11 cellular contexts compared by ENCODE assay signal in the genomic region with DNA sequence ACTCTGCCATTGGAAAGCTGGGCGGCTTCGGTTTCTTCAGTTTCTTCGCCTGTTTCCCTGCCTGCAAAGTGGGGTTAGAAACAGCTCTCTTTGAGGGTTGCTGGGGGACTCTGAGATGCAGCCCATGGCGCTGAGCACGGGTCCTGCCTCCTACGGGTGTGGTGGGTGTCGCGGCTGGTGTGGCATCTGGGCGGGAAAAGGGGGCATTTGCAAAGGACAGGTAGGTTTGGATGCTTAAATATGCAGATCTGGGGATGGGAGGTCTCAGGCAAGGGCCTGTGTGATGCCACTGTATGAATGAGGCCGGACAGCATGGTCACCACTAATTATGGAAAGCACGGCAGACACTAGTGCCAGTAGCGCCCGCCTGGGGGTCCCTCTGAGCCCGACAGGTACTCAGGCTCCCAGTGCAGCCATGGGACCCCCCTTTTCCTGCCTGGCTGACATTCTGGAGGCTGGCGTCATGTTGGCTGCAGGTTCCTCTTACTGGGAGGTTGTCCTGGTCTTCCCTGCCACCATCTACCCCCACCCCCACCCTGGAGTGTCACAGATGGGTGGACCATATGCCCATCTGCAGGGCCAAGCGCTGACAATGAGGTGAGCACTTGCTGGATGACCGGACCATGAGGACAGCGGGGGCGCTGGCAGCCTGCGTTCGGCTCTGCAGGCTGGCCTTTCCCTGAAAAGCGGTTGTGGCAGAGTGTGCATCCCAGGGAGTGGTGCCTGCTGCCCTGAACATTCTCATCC.
DNase-seq lines count a peak whose midpoint lies in the region; ATAC-seq and TF ChIP-seq lines count a peak whose summit lies in the region.
"Had no signal": no experiment of that assay in that cellular context is flagged by ENCODE, and none has a peak within 500 bp of the region (broad histone marks: within the 10 kb centered on the region; RNA-seq: fewer than 3 reads in every experiment).

No MANE protein-coding gene starts in this region.

- H3K4me1 Mint-ChIP-seq in activated CD4-positive, alpha-beta T cell treated with anti-CD3 and anti-CD28 coated beads, Interleukin-2, amount 10 ng/mL, durations not matched to agents 7 days and 5 days: peaks cover 82% of the 10 kb centered on the region

- H3K4me1 ChIP-seq in Panc1 (ENCODE audit: control insufficient read depth, insufficient read depth, low read length) (peaks cover 95% of the 10 kb centered on the region), fibroblast of lung (ENCODE audit: control insufficient read depth, extremely low read depth, insufficient read depth, low read length) (peaks cover 60% of the 10 kb centered on the region), stomach smooth muscle (ENCODE audit: control insufficient read depth, insufficient read depth, low read length) (peaks cover 92% of the 10 kb centered on the region)

- ATAC-seq in Panc1 (peak; percentile 2; the same call in 1 of the 2 replicates), GM18868 (IDR thresholded peaks at IDR 0.05; ENCODE audit: unreplicated experiment) (no peak)

- no peaks in the 10 kb centered on the region for H3K27me3 ChIP-seq in Panc1 (ENCODE audit: control insufficient read depth, insufficient read depth, low read length)
- H3K27me3 ChIP-seq in fibroblast of lung (ENCODE audit: control insufficient read depth, insufficient read depth, low read length): no peaks in the 10 kb centered on the region
- H3K27me3 ChIP-seq in stomach smooth muscle (ENCODE audit: control insufficient read depth in 1 of 2, insufficient read depth in 2 of 2, low read length in 2 of 2): no peaks in the 10 kb centered on the region
- H3K27me3 ChIP-seq: suprapubic skin had no signal

- peak overlapping the region; percentile 8 for H3K4me2 ChIP-seq in fibroblast of lung (ENCODE audit: extremely low read depth, insufficient read depth, low read length)

- H3K79me2 ChIP-seq in fibroblast of lung (ENCODE audit: control insufficient read depth, insufficient read depth, low read length): peaks cover 97% of the 10 kb centered on the region

- POLR2A ChIA-PET in activated CD4-positive, alpha-beta T cell treated with anti-CD3 and anti-CD28 coated beads, Interleukin-2, amount 10 ng/mL, durations not matched to agents 7 days and 5 days (lab: Charles Lee): no interaction called here
- POLR2A ChIA-PET in Panc1 (lab: Charles Lee): interaction anchor here (0.6 kb wide), 1 partner anchor 32 kb away, joined by 7 read pairs; no protein-coding TSS in a partner anchor

- peak overlapping the region; percentile 80 for H3K27ac Mint-ChIP-seq in activated CD4-positive, alpha-beta T cell treated with anti-CD3 and anti-CD28 coated beads, Interleukin-2, amount 10 ng/mL, durations not matched to agents 7 days and 5 days

- no peaks in the 10 kb centered on the region for H3K9me3 Mint-ChIP-seq in activated CD4-positive, alpha-beta T cell treated with anti-CD3 and anti-CD28 coated beads, Interleukin-2, amount 10 ng/mL, durations not matched to agents 7 days and 5 days

- no peaks in the 10 kb centered on the region for H3K36me3 ChIP-seq in Panc1 (ENCODE audit: control insufficient read depth, insufficient read depth, low read length)
- H3K36me3 ChIP-seq in fibroblast of lung (ENCODE audit: control insufficient read depth, insufficient read depth, low read length): peaks cover 2% of the 10 kb centered on the region
- no peaks in the 10 kb centered on the region for H3K36me3 ChIP-seq in stomach smooth muscle (ENCODE audit: control insufficient read depth in 2 of 2, insufficient read depth in 2 of 2, low read length in 2 of 2)
- H3K36me3 ChIP-seq: suprapubic skin had no signal

- BruUV-seq in Panc1 (replicated peaks; lab: Mats Ljungman, UMichigan): no TSS peak

- H3K4me3 Mint-ChIP-seq in activated CD4-positive, alpha-beta T cell treated with anti-CD3 and anti-CD28 coated beads, Interleukin-2, amount 10 ng/mL, durations not matched to agents 7 days and 5 days: peak overlapping the region; percentile 86

- H2AFZ ChIP-seq in fibroblast of lung (ENCODE audit: low read length): no peak overlapping the region

- no peak overlapping the region for H3K4me3 ChIP-seq in Panc1 (ENCODE audit: low read depth in 2 of 2, low read length in 2 of 2)
- H3K4me3 ChIP-seq in fibroblast of lung (replicated peaks in 1 of 4; ENCODE audit: control extremely low read depth in 1 of 4, insufficient read depth in 1 of 4, low read depth in 3 of 4, low read length in 4 of 4): peak overlapping the region in 1 of 4 experiments; percentile 93
- peak overlapping the region in 1 of 2 donors; percentile 93 for H3K4me3 ChIP-seq in stomach smooth muscle (ENCODE audit: low read length in 2 of 2)
- H3K4me3 ChIP-seq: suprapubic skin had no signal

- in situ Hi-C loops in Panc1 (cut with HindIII; ENCODE audit: low pct_unique_long_range_greater_than_20kb, low sequenced_read_pairs): no loop called here

- no peak overlapping the region for H3K27ac ChIP-seq in Panc1 (ENCODE audit: low read length)
- H3K27ac ChIP-seq in fibroblast of lung (ENCODE audit: insufficient read depth, low read length): no peak overlapping the region
- H3K27ac ChIP-seq in stomach smooth muscle (ENCODE audit: low read length): peak overlapping the region; percentile 96
- H3K27ac ChIP-seq: suprapubic skin had no signal

- no peak for DNase-seq in activated CD4-positive, alpha-beta T cell treated with anti-CD3 and anti-CD28 coated beads, Interleukin-2, amount 10 ng/mL, durations not matched to agents 7 days and 5 days
- no peak for DNase-seq in activated CD4-positive, alpha-beta T cell treated with anti-CD3 and anti-CD28 coated beads for 1 hour
- DNase-seq in Panc1 (ENCODE audit: low read depth, low spot score): no peak
- DNase-seq in fibroblast of lung (ENCODE audit: low read depth in 2 of 2): no peak
- no peak for DNase-seq in OCI-M2 (lab: John Stamatoyannopoulos, UW; ENCODE audit: unreplicated experiment)
- DNase-seq in NCI-H2081 treated with DMSO at 0.1 percent for 48 hours (lab: John Stamatoyannopoulos, UW): no peak
- DNase-seq: kidney, NCI-H2171 had no signal

- TF ChIP-seq CTCF in Panc1 (IDR thresholded peaks at IDR 0.05) (no peak), fibroblast of lung (conservative IDR thresholded peaks at IDR 0.05 in 1 of 2, IDR thresholded peaks at IDR 0.05 in 1 of 2; ENCODE audit: low read depth in 1 of 2, low read length in 2 of 2) (no peak)

- CTCF ChIA-PET in activated CD4-positive, alpha-beta T cell treated with anti-CD3 and anti-CD28 coated beads, Interleukin-2, amount 10 ng/mL, durations not matched to agents 7 days and 5 days (lab: Charles Lee): interaction anchor here (1.5 to 4.7 kb wide), 2 partner anchors 12 to 52 kb away, joined by 6 to 25 read pairs; no protein-coding TSS in a partner anchor
- CTCF ChIA-PET in Panc1 (lab: Charles Lee): interaction anchor here (0.7 kb wide), 1 partner anchor 32 kb away, joined by 9 read pairs; no protein-coding TSS in a partner anchor

- peaks cover 61% of the 10 kb centered on the region for H3K36me3 Mint-ChIP-seq in activated CD4-positive, alpha-beta T cell treated with anti-CD3 and anti-CD28 coated beads, Interleukin-2, amount 10 ng/mL, durations not matched to agents 7 days and 5 days (ENCODE audit: low read depth)

- H4K20me1 ChIP-seq in fibroblast of lung (ENCODE audit: control insufficient read depth, extremely low read depth, insufficient read depth, low read length): no peaks in the 10 kb centered on the region

- intact Hi-C loops in Panc1 (cut with micrococcal nuclease; ENCODE audit: unreplicated experiment): no loop called here

- H3K9ac ChIP-seq in fibroblast of lung (ENCODE audit: insufficient read depth, low read length): no peak overlapping the region
- H3K9ac ChIP-seq in stomach smooth muscle (ENCODE audit: low read length in 2 of 2): peak overlapping the region in 1 of 2 donors; percentile 93

- no peaks in the 10 kb centered on the region for H3K9me3 ChIP-seq in Panc1 (ENCODE audit: control insufficient read depth, insufficient read depth, low read depth, low read length)
- H3K9me3 ChIP-seq in fibroblast of lung (ENCODE audit: control insufficient read depth, insufficient read depth, low read depth, low read length): no peaks in the 10 kb centered on the region
- H3K9me3 ChIP-seq in stomach smooth muscle (ENCODE audit: control insufficient read depth in 2 of 2, low read length in 2 of 2): no peaks in the 10 kb centered on the region
- H3K9me3 ChIP-seq: suprapubic skin had no signal

- no peaks in the 10 kb centered on the region for H3K27me3 Mint-ChIP-seq in activated CD4-positive, alpha-beta T cell treated with anti-CD3 and anti-CD28 coated beads, Interleukin-2, amount 10 ng/mL, durations not matched to agents 7 days and 5 days
